ENCODE assay signal across 8 cellular contexts in the genomic region with DNA sequence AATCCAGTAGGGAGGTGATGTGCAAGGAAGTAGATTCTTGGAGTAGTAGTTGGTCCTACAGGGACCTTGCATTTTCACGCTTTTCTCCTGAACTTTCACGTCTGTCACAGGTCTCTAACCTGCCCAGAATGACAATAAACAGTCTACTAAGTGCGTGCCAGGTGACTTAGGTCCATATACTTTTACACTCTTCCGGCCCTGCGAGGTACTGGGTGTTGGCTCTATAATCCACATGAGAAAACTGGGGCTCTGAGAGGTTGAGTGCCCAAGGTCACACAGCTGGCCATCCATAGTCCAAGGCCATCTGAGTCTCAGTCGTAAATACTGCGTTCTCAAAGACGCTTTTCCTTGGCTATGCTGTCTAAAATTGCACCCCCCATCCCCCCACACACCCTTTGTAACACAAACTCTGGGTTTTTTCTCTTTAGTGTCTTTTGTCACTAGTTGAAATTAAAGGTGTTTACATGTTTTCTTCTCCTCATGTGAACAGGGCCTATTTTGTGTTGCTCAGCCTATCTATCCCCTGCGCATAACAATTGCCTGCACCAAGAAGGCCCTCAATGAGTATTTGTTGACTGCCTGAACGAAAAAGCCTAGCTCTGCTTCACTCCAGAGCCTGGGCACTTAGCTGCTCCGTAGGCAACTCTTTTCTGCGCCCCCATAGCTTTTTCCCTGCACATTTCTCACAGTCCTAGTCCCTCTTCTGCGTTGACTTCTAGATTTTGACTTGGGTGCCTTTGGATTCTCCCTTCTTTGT. TPM values are rescaled to one million over a fixed set of nuclear protein-coding genes. Genes with fewer than 3 reads are reported as not detected.
DNase-seq lines count a peak whose midpoint lies in the region; ATAC-seq and TF ChIP-seq lines count a peak whose summit lies in the region.

No MANE protein-coding gene starts in this region.

- H3K27ac Mint-ChIP-seq in stimulated activated naive CD8-positive, alpha-beta T cell treated with anti-CD3 and anti-CD28 coated beads, Interleukin-15, amount 100 ng/mL, for 72 hours = peak overlapping the region; percentile 77 to 98

- H3K27me3 Mint-ChIP-seq in activated T-cell treated with anti-CD3 and anti-CD28 coated beads, Interleukin-2, amount 50 U/mL, for 4 hours (ENCODE audit: low read depth) = peaks cover 5% of the 10 kb centered on the region
- no peaks in the 10 kb centered on the region for H3K27me3 Mint-ChIP-seq in stimulated activated naive CD8-positive, alpha-beta T cell treated with anti-CD3 and anti-CD28 coated beads, Interleukin-15, amount 100 ng/mL, for 72 hours

- peak overlapping the region; percentile 96 for H3K4me3 Mint-ChIP-seq in activated T-cell treated with anti-CD3 and anti-CD28 coated beads, Interleukin-2, amount 50 U/mL, for 4 hours
- H3K4me3 Mint-ChIP-seq in stimulated activated naive CD8-positive, alpha-beta T cell treated with anti-CD3 and anti-CD28 coated beads, Interleukin-15, amount 100 ng/mL, for 72 hours = peak overlapping the region; percentile 91 to 100

- H3K9me3 Mint-ChIP-seq in activated T-cell treated with anti-CD3 and anti-CD28 coated beads, Interleukin-2, amount 50 U/mL, for 4 hours = no peaks in the 10 kb centered on the region
- no peaks in the 10 kb centered on the region for H3K9me3 Mint-ChIP-seq in stimulated activated naive CD8-positive, alpha-beta T cell treated with anti-CD3 and anti-CD28 coated beads, Interleukin-15, amount 100 ng/mL, for 72 hours

- no peak for TF ChIP-seq CTCF in GM12875 (IDR thresholded peaks at IDR 0.05; ENCODE audit: borderline replicate concordance, insufficient read depth, low read depth, low read length)

- peak; percentile 13 for ATAC-seq in HG03135 (IDR thresholded peaks at IDR 0.05; ENCODE audit: unreplicated experiment)
- peak in 1 of 2 donors; percentile 1 for ATAC-seq in activated T-cell treated with anti-CD3 and anti-CD28 coated beads, Interleukin-2, amount 50 U/mL, for 4 hours
- ATAC-seq in stimulated activated naive CD8-positive, alpha-beta T cell treated with anti-CD3 and anti-CD28 coated beads, Interleukin-15, amount 100 ng/mL, for 72 hours = no peak

- H3K36me3 Mint-ChIP-seq in activated T-cell treated with anti-CD3 and anti-CD28 coated beads, Interleukin-2, amount 50 U/mL, for 4 hours (ENCODE audit: insufficient read depth) = peaks cover 41% of the 10 kb centered on the region

- no peak for DNase-seq in activated T-cell treated with anti-CD3 and anti-CD28 coated beads, Interleukin-2, amount 50 U/mL, for 4 hours
- DNase-seq in stimulated activated naive CD8-positive, alpha-beta T cell treated with anti-CD3 and anti-CD28 coated beads, Interleukin-15, amount 100 ng/mL, for 72 hours = no peak
- DNase-seq in NOMO-1 treated with dmso at 0.1 percent for 144 hours (lab: John Stamatoyannopoulos, UW; ENCODE audit: unreplicated experiment) (no peak), NCI-H146 (lab: John Stamatoyannopoulos, UW) (no peak)
- no peak for DNase-seq in stimulated activated CD4-positive, alpha-beta T cell treated with anti-CD3 and anti-CD28 coated beads, Interleukin-4, amount 100 ng/mL, for 1 hour

- peak overlapping the region; percentile 93 for H3K4me3 ChIP-seq in GM12875 (ENCODE audit: low read depth, low read length)
- peak overlapping the region; percentile 87 for H3K4me3 ChIP-seq in iPS-11a (ENCODE audit: low read depth, low read length)

- H3K4me1 Mint-ChIP-seq in activated T-cell treated with anti-CD3 and anti-CD28 coated beads, Interleukin-2, amount 50 U/mL, for 4 hours (ENCODE audit: low read depth) = peaks cover 58% of the 10 kb centered on the region
- peaks cover 66% of the 10 kb centered on the region for H3K4me1 Mint-ChIP-seq in stimulated activated naive CD8-positive, alpha-beta T cell treated with anti-CD3 and anti-CD28 coated beads, Interleukin-15, amount 100 ng/mL, for 72 hours

RNA-seq across cellular contexts. Expression of a gene that starts 0.9 kb away (rescaled TPM):
- total RNA-seq in activated T-cell treated with anti-CD3 and anti-CD28 coated beads, Interleukin-2, amount 50 U/mL, for 4 hours = 100 to 1,000 TPM; 345 to 411 (median 373) TPM

RNA-seq across cellular contexts. Expression of a gene that starts 35.3 kb away (rescaled TPM):
- total RNA-seq in activated T-cell treated with anti-CD3 and anti-CD28 coated beads, Interleukin-2, amount 50 U/mL, for 4 hours = under 1 TPM in 1 of 3 donors, not detected in 2; 0.05 TPM
